In the genomic region with DNA sequence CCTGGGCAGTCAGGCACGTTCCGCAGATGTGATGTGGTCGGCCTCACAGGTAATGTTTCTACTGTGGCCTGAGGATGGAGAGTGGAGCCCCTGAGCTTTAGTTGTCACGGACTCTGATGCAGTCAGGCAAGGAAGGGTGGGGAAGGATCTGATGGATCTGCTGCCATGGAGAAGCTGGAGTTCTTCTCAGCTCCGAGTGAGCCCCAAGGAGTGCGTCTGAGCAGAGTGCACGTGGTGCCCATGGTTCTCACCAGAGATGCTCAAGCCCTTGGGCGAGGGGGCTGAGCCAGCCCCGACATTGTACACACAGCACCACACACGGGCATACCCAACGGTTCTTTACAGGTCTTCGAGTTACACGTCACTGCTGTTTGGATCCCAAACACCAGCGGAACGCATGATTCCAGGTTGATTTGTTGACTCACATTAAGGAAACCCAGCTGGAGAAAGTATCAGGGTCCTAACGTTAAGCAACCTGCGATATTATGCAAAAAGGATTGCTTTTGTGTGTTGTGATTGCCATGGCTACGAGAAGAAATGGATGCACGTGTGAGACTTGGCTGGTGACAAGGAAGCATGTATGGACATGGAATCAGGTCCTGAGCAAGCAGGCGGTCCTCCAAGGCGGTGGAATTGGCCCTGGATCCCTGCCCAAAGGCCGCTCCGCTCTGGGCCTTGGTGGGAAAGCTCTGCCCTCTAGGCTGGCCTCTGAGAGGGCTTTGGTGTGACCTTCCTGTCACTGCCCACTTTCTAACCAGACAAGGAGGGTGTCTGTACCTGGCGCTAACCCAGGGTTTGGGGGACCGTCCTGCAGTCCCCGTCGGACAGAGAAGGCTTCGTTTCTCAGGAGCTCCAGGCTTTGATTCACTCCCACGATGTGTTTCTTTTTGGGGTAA, we compare ENCODE assay signal across 24 cellular contexts.
DNase-seq lines count a peak whose midpoint lies in the region; ATAC-seq and TF ChIP-seq lines count a peak whose summit lies in the region.
"Had no signal": no experiment of that assay in that cellular context is flagged by ENCODE, and none has a peak within 500 bp of the region (broad histone marks: within the 10 kb centered on the region; RNA-seq: fewer than 3 reads in every experiment).

No MANE protein-coding gene starts in this region.

- peak; percentile 50 for DNase-seq in right atrium auricular region (ENCODE audit: low spot score)
- DNase-seq in left ventricle myocardium superior = no peak
- peak; percentile 30 for DNase-seq in islet precursor cell
- peak; percentile 6 for DNase-seq in progenitor cell of endocrine pancreas (ENCODE audit: low spot score, unreplicated experiment)
- DNase-seq in vagina (ENCODE audit: extremely low spot score in 2 of 2) = peak; percentile 67 to 87
- DNase-seq in retina = no peak
- DNase-seq in nucleus accumbens (lab: John Stamatoyannopoulos, UW) = no peak
- DNase-seq: activated CD4-positive, alpha-beta T cell treated with anti-CD3 and anti-CD28 coated beads for 4 hours; activated naive CD4-positive, alpha-beta T cell treated with anti-CD3 and anti-CD28 coated beads, Interleukin-2, amount 50 U/mL, for 16 hours; amygdala; CD4-positive, alpha-beta memory T cell; effector memory CD4-positive, alpha-beta T cell; erythroblast; IMR-90; kidney glomerular epithelial cell; NCI-H187 treated with DMSO at 0.1 percent for 48 hours; SIG-M5; stimulated activated CD4-positive, alpha-beta T cell treated with anti-CD3 and anti-CD28 coated beads, Interleukin-2, amount 100 ng/mL, for 24 hours had no signal

- no peak overlapping the region for H3K4me3 ChIP-seq in right atrium auricular region
- no peak overlapping the region for H3K4me3 ChIP-seq in vagina
- H3K4me3 ChIP-seq: GM23338, Peyer's patch, smooth muscle cell had no signal

- no peak overlapping the region for H3K4me3 Mint-ChIP-seq in progenitor cell of endocrine pancreas (ENCODE audit: low read depth)
- H3K4me3 Mint-ChIP-seq: activated T-helper 1 cell treated with anti-CD3 and anti-CD28 coated beads, Interleukin-12 subunit alpha, Interleukin-12 subunit beta, Interleukin-2, Interleukin-4 antibody, amounts not matched to agents 30 ng/mL and 10 ng/mL and 1 ng/mL, durations not matched to agents 14 hours and 24 hours and 36 hours; CD4-positive, alpha-beta memory T cell; GM23338 had no signal

- H3K36me3 ChIP-seq in right atrium auricular region (no peaks in the 10 kb centered on the region), vagina (no peaks in the 10 kb centered on the region)
- H3K36me3 ChIP-seq: neutrophil had no signal

- peaks cover 5% of the 10 kb centered on the region for H3K36me3 Mint-ChIP-seq in progenitor cell of endocrine pancreas (ENCODE audit: insufficient read depth)

- H3K9me3 Mint-ChIP-seq in progenitor cell of endocrine pancreas (ENCODE audit: low read depth) = no peaks in the 10 kb centered on the region
- H3K9me3 Mint-ChIP-seq: GM23338 had no signal

- H3K9me3 ChIP-seq in right atrium auricular region (no peaks in the 10 kb centered on the region), vagina (no peaks in the 10 kb centered on the region)
- H3K9me3 ChIP-seq: neutrophil, Peyer's patch had no signal

- TF ChIP-seq CTCF in right atrium auricular region (IDR thresholded peaks at IDR 0.05) (no peak), progenitor cell of endocrine pancreas (IDR thresholded peaks at IDR 0.05; ENCODE audit: unreplicated experiment) (no peak), vagina (IDR thresholded peaks at IDR 0.05) (no peak)

- H3K27me3 ChIP-seq in right atrium auricular region (no peaks in the 10 kb centered on the region), vagina (no peaks in the 10 kb centered on the region)
- H3K27me3 ChIP-seq: neutrophil, Peyer's patch had no signal

- H3K27ac Mint-ChIP-seq in progenitor cell of endocrine pancreas = no peak overlapping the region
- H3K27ac Mint-ChIP-seq: activated T-helper 1 cell treated with anti-CD3 and anti-CD28 coated beads, Interleukin-12 subunit alpha, Interleukin-12 subunit beta, Interleukin-2, Interleukin-4 antibody, amounts not matched to agents 30 ng/mL and 10 ng/mL and 1 ng/mL, durations not matched to agents 14 hours and 24 hours and 36 hours; GM23338 had no signal

- intact Hi-C loops in left ventricle myocardium superior (cut with micrococcal nuclease) (no loop called here), vagina (cut with DNase I) (no loop called here)

- no peak for ATAC-seq in left ventricle myocardium superior
- no peak for ATAC-seq in HG03469 (IDR thresholded peaks at IDR 0.05; ENCODE audit: unreplicated experiment)
- ATAC-seq: GM23338 had no signal

- peaks cover 52% of the 10 kb centered on the region for H3K27me3 Mint-ChIP-seq in progenitor cell of endocrine pancreas
- H3K27me3 Mint-ChIP-seq: CD4-positive, alpha-beta memory T cell had no signal

- H3K4me1 ChIP-seq in right atrium auricular region (no peaks in the 10 kb centered on the region), vagina (no peaks in the 10 kb centered on the region)
- H3K4me1 ChIP-seq: Peyer's patch had no signal

- no peaks in the 10 kb centered on the region for H3K4me1 Mint-ChIP-seq in progenitor cell of endocrine pancreas (ENCODE audit: low read depth)
- H3K4me1 Mint-ChIP-seq: CD4-positive, alpha-beta memory T cell; GM23338 had no signal

- H3K27ac ChIP-seq in right atrium auricular region (no peak overlapping the region), vagina (no peak overlapping the region)
- H3K27ac ChIP-seq: neutrophil, Peyer's patch had no signal

- TF ChIP-seq POLR2A in vagina (IDR thresholded peaks at IDR 0.05) = no peak

Comparison
In these comparisons a context has a peak if more than half of its experiments do, and no peak if none do; other contexts are left out.
1. DNase-seq: peak in right atrium auricular region (single experiment), islet precursor cell (single experiment), progenitor cell of endocrine pancreas (single experiment) and vagina (2 of 2); none in left ventricle myocardium superior (single experiment), retina (single experiment) and nucleus accumbens (0 of 56).